In the genomic region with DNA sequence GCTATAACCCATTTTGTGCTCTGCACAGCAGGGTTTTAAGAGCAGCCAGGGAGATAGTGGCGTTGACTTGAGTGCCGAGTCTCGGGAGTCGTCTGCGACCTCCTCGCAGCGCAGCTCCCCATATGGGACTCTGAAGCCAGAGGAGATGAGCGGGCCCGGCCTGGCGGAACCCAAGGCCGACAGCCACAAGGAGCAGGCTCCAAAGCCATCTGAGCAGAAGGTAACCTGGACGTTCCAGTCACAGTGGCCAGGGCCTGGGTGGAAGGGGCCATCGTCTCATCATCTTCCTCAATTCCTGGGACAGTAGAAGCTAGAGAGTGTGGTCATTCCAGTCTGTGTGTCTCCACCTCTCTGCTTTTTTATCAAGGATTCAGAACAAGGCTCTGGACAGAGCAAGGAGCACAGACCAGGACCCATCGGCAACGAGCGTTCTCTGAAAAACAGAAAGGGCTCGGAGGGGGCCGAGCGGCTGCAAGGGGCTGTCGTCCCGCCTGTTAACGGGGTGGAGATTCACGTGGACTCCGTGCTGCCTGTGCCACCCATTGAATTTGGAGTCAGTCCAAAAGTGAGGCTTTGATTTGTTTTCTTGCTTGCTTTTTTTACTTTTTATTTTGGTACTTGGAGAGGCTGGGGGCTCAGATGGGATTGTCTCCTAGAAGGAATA, we compare ENCODE assay signal across 18 cellular contexts. TPM values are rescaled to one million over a fixed set of nuclear protein-coding genes. Genes with fewer than 3 reads are reported as not detected.
DNase-seq lines count a peak whose midpoint lies in the region; ATAC-seq and TF ChIP-seq lines count a peak whose summit lies in the region.
"Had no signal": no experiment of that assay in that cellular context is flagged by ENCODE, and none has a peak within 500 bp of the region (broad histone marks: within the 10 kb centered on the region; RNA-seq: fewer than 3 reads in every experiment).

No MANE protein-coding gene starts in this region.

- H3K9me1 ChIP-seq in IMR-90 (ENCODE audit: insufficient read depth, low read length): no peaks in the 10 kb centered on the region

- H3K27ac ChIP-seq in IMR-90 (ENCODE audit: insufficient read depth, low read length): no peak overlapping the region
- H3K27ac ChIP-seq in right atrium auricular region: peak overlapping the region; percentile 79 to 87
- H3K27ac ChIP-seq in gastrocnemius medialis: peak overlapping the region; percentile 83 to 94 (median 90)
- no peak overlapping the region for H3K27ac ChIP-seq in mesenchymal stem cell (ENCODE audit: low read length, poor library complexity, severe bottlenecking)
- H3K27ac ChIP-seq: parathyroid adenoma had no signal

- no peak for ATAC-seq in IMR-90 (ENCODE audit: low read depth)
- no peak for ATAC-seq in gastrocnemius medialis
- ATAC-seq in GM21723 (IDR thresholded peaks at IDR 0.05; ENCODE audit: unreplicated experiment): no peak

- H2BK5ac ChIP-seq in IMR-90 (ENCODE audit: low read depth, low read length, poor library complexity, severe bottlenecking) (no peak overlapping the region), mesenchymal stem cell (ENCODE audit: low read depth, low read length, poor library complexity, severe bottlenecking) (no peak overlapping the region)

- dilution Hi-C loops in IMR-90 (cut with HindIII; ENCODE audit: low sequenced_read_pairs, unreplicated experiment): no loop called here

- H3K56ac ChIP-seq in IMR-90 (ENCODE audit: extremely low read depth, insufficient read depth, low read length): no peak overlapping the region

- H2AFZ ChIP-seq in IMR-90 (replicated peaks; ENCODE audit: low read length, poor library complexity): no peak overlapping the region
- no peak overlapping the region for H2AFZ ChIP-seq in mesenchymal stem cell (ENCODE audit: low read depth, low read length)
- H2AFZ ChIP-seq: parathyroid adenoma had no signal

- TF ChIP-seq RAD21 in IMR-90 (IDR thresholded peaks at IDR 0.05; ENCODE audit: low read length): no peak

- H2AK9ac ChIP-seq in IMR-90 (replicated peaks; ENCODE audit: low read depth, low read length, poor library complexity): no peak overlapping the region

- no peak overlapping the region for H4K5ac ChIP-seq in IMR-90 (ENCODE audit: low read depth, low read length)

- peaks cover 91% of the 10 kb centered on the region for H3K36me3 ChIP-seq in IMR-90 (ENCODE audit: control insufficient read depth, insufficient read depth, low read length)
- peaks cover 97% of the 10 kb centered on the region for H3K36me3 ChIP-seq in right atrium auricular region
- peaks cover 2 to 69% of the 10 kb centered on the region in 2 donors for H3K36me3 ChIP-seq in gastrocnemius medialis
- H3K36me3 ChIP-seq in mesenchymal stem cell (ENCODE audit: control insufficient read depth in 1 of 2, insufficient read depth in 2 of 2, low read depth in 1 of 2, low read length in 2 of 2): peaks cover 94 to 97% of the 10 kb centered on the region in 2 experiments

- H2BK20ac ChIP-seq in IMR-90 (ENCODE audit: low read depth, low read length): no peak overlapping the region

- TF ChIP-seq POLR2A in IMR-90 (IDR thresholded peaks at IDR 0.05; ENCODE audit: low read depth, low read length): no peak
- no peak for TF ChIP-seq POLR2A in gastrocnemius medialis (IDR thresholded peaks at IDR 0.05)

- H3K27me3 Mint-ChIP-seq in activated naive CD8-positive, alpha-beta T cell treated with anti-CD3 and anti-CD28 coated beads for 36 hours: no peaks in the 10 kb centered on the region
- H3K27me3 Mint-ChIP-seq: naive B cell had no signal

- peaks cover 17% of the 10 kb centered on the region for H3K36me3 Mint-ChIP-seq in activated naive CD8-positive, alpha-beta T cell treated with anti-CD3 and anti-CD28 coated beads for 36 hours

- H2BK120ac ChIP-seq in IMR-90 (ENCODE audit: low read depth, low read length) (no peak overlapping the region), mesenchymal stem cell (ENCODE audit: low read depth, low read length) (no peak overlapping the region)

- BruUV-seq in IMR-90 (replicated peaks; lab: Mats Ljungman, UMichigan): TSS peak; percentile 41

- no peak for DNase-seq in IMR-90
- no peak for DNase-seq in activated naive CD8-positive, alpha-beta T cell treated with anti-CD3 and anti-CD28 coated beads for 36 hours
- no peak for DNase-seq in right atrium auricular region (ENCODE audit: low spot score)
- DNase-seq in gastrocnemius medialis: no peak
- no peak for DNase-seq in KBM-7
- DNase-seq in mesenchymal stem cell: no peak
- DNase-seq: activated CD8-positive, alpha-beta memory T cell treated with anti-CD3 and anti-CD28 coated beads for 24 hours; central memory CD4-positive, alpha-beta T cell; DMS79 treated with DMSO at 0.1 percent for 48 hours; naive B cell; NCI-H187; NCI-H2227 treated with DMSO at 0.1 percent for 48 hours; stimulated activated CD4-positive, alpha-beta T cell treated with anti-CD3 and anti-CD28 coated beads, Interleukin-4, amount 100 ng/mL, for 24 hours had no signal

- H3K4me1 ChIP-seq in IMR-90 (ENCODE audit: control insufficient read depth, insufficient read depth, low read length) (no peaks in the 10 kb centered on the region), right atrium auricular region (peaks cover 0 to 39% of the 10 kb centered on the region in 2 donors), gastrocnemius medialis (peaks cover 26 to 49% of the 10 kb centered on the region in 2 donors), mesenchymal stem cell (ENCODE audit: control insufficient read depth, insufficient read depth, low read depth, low read length) (no peaks in the 10 kb centered on the region)
- H3K4me1 ChIP-seq: parathyroid adenoma had no signal

- H3K18ac ChIP-seq in IMR-90 (ENCODE audit: low read depth, low read length) (no peak overlapping the region), mesenchymal stem cell (ENCODE audit: low read depth in 1 of 2, low read length in 2 of 2) (no peak overlapping the region)

- H3K27me3 ChIP-seq in IMR-90 (ENCODE audit: control insufficient read depth, insufficient read depth, low read length): no peaks in the 10 kb centered on the region
- no peaks in the 10 kb centered on the region for H3K27me3 ChIP-seq in right atrium auricular region
- no peaks in the 10 kb centered on the region for H3K27me3 ChIP-seq in gastrocnemius medialis
- H3K27me3 ChIP-seq in mesenchymal stem cell (ENCODE audit: control insufficient read depth in 1 of 2, insufficient read depth in 1 of 2, low read length in 2 of 2): no peaks in the 10 kb centered on the region

- H4K8ac ChIP-seq in IMR-90 (ENCODE audit: low read depth in 2 of 2, low read length in 2 of 2) (no peak overlapping the region), mesenchymal stem cell (ENCODE audit: low read length) (no peak overlapping the region)

- POLR2A ChIA-PET in IMR-90 (lab: Charles Lee; ENCODE audit: unreplicated experiment): no interaction called here

- H3K4me3 Mint-ChIP-seq in activated naive CD8-positive, alpha-beta T cell treated with anti-CD3 and anti-CD28 coated beads for 36 hours: no peak overlapping the region
- H3K4me3 Mint-ChIP-seq: naive B cell; T-helper 2 cell treated with Interferon-gamma antibody and Interleukin-4, amounts not matched to agents 5 μg/mL and 100 μg/mL, for 36 hours had no signal

- no peak overlapping the region for H3K9ac ChIP-seq in IMR-90 (ENCODE audit: low read depth, low read length)
- H3K9ac ChIP-seq in mesenchymal stem cell (ENCODE audit: low read length): no peak overlapping the region
- H3K9ac ChIP-seq: parathyroid adenoma had no signal

- H3K27ac Mint-ChIP-seq in activated naive CD8-positive, alpha-beta T cell treated with anti-CD3 and anti-CD28 coated beads for 36 hours: peak overlapping the region; percentile 3
- H3K27ac Mint-ChIP-seq: T-helper 2 cell treated with Interferon-gamma antibody and Interleukin-4, amounts not matched to agents 5 μg/mL and 100 μg/mL, for 36 hours had no signal

- H3K4ac ChIP-seq in IMR-90 (ENCODE audit: low read depth, low read length) (no peak overlapping the region), mesenchymal stem cell (ENCODE audit: low read depth in 1 of 2, low read length in 2 of 2) (no peak overlapping the region)

- H3K4me3 ChIP-seq in IMR-90 (ENCODE audit: insufficient read depth, low read depth, low read length) (no peak overlapping the region), right atrium auricular region (no peak overlapping the region), gastrocnemius medialis (no peak overlapping the region), mesenchymal stem cell (ENCODE audit: insufficient read depth in 1 of 2, low read depth in 1 of 2, low read length in 2 of 2) (no peak overlapping the region)
- H3K4me3 ChIP-seq: lung, SK-N-MC had no signal

- H3K79me1 ChIP-seq in IMR-90 (ENCODE audit: low read depth in 1 of 2, low read length in 2 of 2): peaks cover 41 to 71% of the 10 kb centered on the region in 2 experiments
- peaks cover 58% of the 10 kb centered on the region for H3K79me1 ChIP-seq in mesenchymal stem cell (replicated peaks; ENCODE audit: low read length, poor library complexity, severe bottlenecking)

- WGBS in IMR-90 (ENCODE audit: extremely low coverage in 2 of 2, insufficient read length in 1 of 2), 2 experiments: 93% methylated on average over 22 of the region's 24 CpGs; no CpG with 5 or more reads in 1 of the 2 experiments
- WGBS in mesenchymal stem cell: 97% methylated on average over 24 of the region's 24 CpGs

- H3K4me1 Mint-ChIP-seq in activated naive CD8-positive, alpha-beta T cell treated with anti-CD3 and anti-CD28 coated beads for 36 hours: peaks cover 7% of the 10 kb centered on the region

- no peaks in the 10 kb centered on the region for H3K9me3 Mint-ChIP-seq in activated naive CD8-positive, alpha-beta T cell treated with anti-CD3 and anti-CD28 coated beads for 36 hours
- H3K9me3 Mint-ChIP-seq: naive B cell; T-helper 2 cell treated with Interferon-gamma antibody and Interleukin-4, amounts not matched to agents 5 μg/mL and 100 μg/mL, for 36 hours had no signal

- H4K91ac ChIP-seq in IMR-90 (ENCODE audit: insufficient read depth, low read depth, low read length) (no peak overlapping the region), mesenchymal stem cell (ENCODE audit: low read length) (no peak overlapping the region)

- H4K20me1 ChIP-seq in IMR-90 (ENCODE audit: insufficient read depth, low read length): peaks cover 38% of the 10 kb centered on the region

- H3K23ac ChIP-seq in IMR-90 (ENCODE audit: low read depth, low read length): no peak overlapping the region
- no peak overlapping the region for H3K23ac ChIP-seq in mesenchymal stem cell (ENCODE audit: low read length in 2 of 2)

- no peak overlapping the region for H2BK12ac ChIP-seq in mesenchymal stem cell (ENCODE audit: low read length in 2 of 2)

- H3K4me2 ChIP-seq in IMR-90 (ENCODE audit: low read depth, low read length): no peak overlapping the region
- H3K4me2 ChIP-seq in mesenchymal stem cell (ENCODE audit: low read length, poor library complexity, severe bottlenecking): no peak overlapping the region

- in situ Hi-C loops in IMR-90 (cut with MboI; ENCODE audit: low sequenced_read_pairs) (no loop called here), gastrocnemius medialis (cut with MboI; ENCODE audit: low sequenced_read_pairs in 4 of 4) (loop anchor here in 2 of 4 donors (25.0 kb wide), 1 partner anchor 95 kb away; the partner anchor contains the start of gene PRRC2B (in 2 of the 2)), KBM-7 (cut with MboI; ENCODE audit: low pct_unique_long_range_greater_than_20kb, low sequenced_read_pairs) (no loop called here)

- intact Hi-C loops in IMR-90 (cut with micrococcal nuclease) (no loop called here), gastrocnemius medialis (cut with DNase I; ENCODE audit: low total_unique reads) (loop anchor here (2.0 kb wide), 1 partner anchor 80 kb away; no protein-coding TSS in a partner anchor)

- H2AK5ac ChIP-seq in IMR-90 (ENCODE audit: low read depth, low read length): no peak overlapping the region
- no peak overlapping the region for H2AK5ac ChIP-seq in mesenchymal stem cell (ENCODE audit: low read length, severe bottlenecking)

- H3K14ac ChIP-seq in IMR-90 (replicated peaks; ENCODE audit: low read depth, low read length): no peak overlapping the region
- no peak overlapping the region for H3K14ac ChIP-seq in mesenchymal stem cell (ENCODE audit: low read length in 2 of 2)

- no peaks in the 10 kb centered on the region for H3K9me3 ChIP-seq in IMR-90 (ENCODE audit: control insufficient read depth, insufficient read depth, low read length)
- H3K9me3 ChIP-seq in right atrium auricular region: no peaks in the 10 kb centered on the region
- no peaks in the 10 kb centered on the region for H3K9me3 ChIP-seq in gastrocnemius medialis
- H3K9me3 ChIP-seq in mesenchymal stem cell (ENCODE audit: control insufficient read depth, low read length): no peaks in the 10 kb centered on the region

- H2BK15ac ChIP-seq in IMR-90 (ENCODE audit: low read depth, low read length) (no peak overlapping the region), mesenchymal stem cell (ENCODE audit: low read depth, poor library complexity, severe bottlenecking) (no peak overlapping the region)

- CTCF ChIA-PET in IMR-90 (lab: Yijun Ruan, JAX): no interaction called here

- TF ChIP-seq CTCF in IMR-90 (conservative IDR thresholded peaks at IDR 0.05; ENCODE audit: low read depth, low read length) (no peak), right atrium auricular region (IDR thresholded peaks at IDR 0.05) (no peak), gastrocnemius medialis (IDR thresholded peaks at IDR 0.05 in 4 of 5, conservative IDR thresholded peaks at IDR 0.05 in 1 of 5) (no peak)

RNA-seq across cellular contexts. Expression of gene POMT1, which starts 20.2 kb away (rescaled TPM):
- total RNA-seq in IMR-90 (2012; rRNA removed) (24.2 and 25.0 TPM in 2 replicates), right atrium auricular region (10 to 100 TPM; 13.7 to 16.4 TPM), gastrocnemius medialis (10 to 100 TPM; 14.3 to 43.1 (median 32.2) TPM)
- polyA plus RNA-seq in IMR-90 (2012; rRNA removed): 34.7 and 36.5 TPM in 2 replicates
- polyA plus RNA-seq in IMR-90 (2012; cell fraction: cytosol; rRNA removed): 19.9 and 26.6 TPM in 2 replicates
- 182 and 232 TPM in 2 replicates for polyA plus RNA-seq in IMR-90 (2012; cell fraction: nucleus; rRNA removed; ENCODE audit: low replicate concordance)
- total RNA-seq in activated naive CD8-positive, alpha-beta T cell treated with anti-CD3 and anti-CD28 coated beads for 36 hours: 10 to 100 TPM; 19.4 to 21.5 TPM
- polyA plus RNA-seq in mesenchymal stem cell (2013, experiment 1 of 2): 21.3 TPM
- polyA plus RNA-seq in mesenchymal stem cell (2013, experiment 2 of 2): 20.1 TPM

RNA-seq across cellular contexts. Expression of gene UCK1, which starts 48.6 kb away (rescaled TPM):
- total RNA-seq in IMR-90 (2012; rRNA removed) (16.9 and 17.9 TPM in 2 replicates), right atrium auricular region (10 to 100 TPM; 21.2 to 37.8 TPM), gastrocnemius medialis (10 to 100 TPM; 39.7 to 86.9 (median 43.9) TPM)
- polyA plus RNA-seq in IMR-90 (2012; rRNA removed): 21.4 and 22.5 TPM in 2 replicates
- polyA plus RNA-seq in IMR-90 (2012; cell fraction: cytosol; rRNA removed): 18.6 and 21.7 TPM in 2 replicates
- polyA plus RNA-seq in IMR-90 (2012; cell fraction: nucleus; rRNA removed; ENCODE audit: low replicate concordance): 27.1 and 45.1 TPM in 2 replicates
- 10 to 100 TPM; 22.1 to 23.0 TPM for total RNA-seq in activated naive CD8-positive, alpha-beta T cell treated with anti-CD3 and anti-CD28 coated beads for 36 hours
- 14.0 TPM for polyA plus RNA-seq in mesenchymal stem cell (2013, experiment 1 of 2)
- polyA plus RNA-seq in mesenchymal stem cell (2013, experiment 2 of 2): 14.2 TPM

Comparison
In these comparisons a context has a peak if more than half of its experiments do, and no peak if none do; other contexts are left out.
1. H3K27ac ChIP-seq: peak in right atrium auricular region (2 of 2) and gastrocnemius medialis (4 of 4); none in IMR-90 (single experiment) and mesenchymal stem cell (single experiment).